ENCODE assay signal across 11 cellular contexts in genomic region chrX:48677456-48678030, GRCh38. TPM values are rescaled to one million over a fixed set of nuclear protein-coding genes. Genes with fewer than 3 reads are reported as not detected.
DNase-seq lines count a peak whose midpoint lies in the region; ATAC-seq and TF ChIP-seq lines count a peak whose summit lies in the region.
"Had no signal": no experiment of that assay in that cellular context is flagged by ENCODE, and none has a peak within 500 bp of the region (broad histone marks: within the 10 kb centered on the region; RNA-seq: fewer than 3 reads in every experiment).

No MANE protein-coding gene starts in this region.

- intact Hi-C loops in activated naive CD4-positive, alpha-beta T cell treated with anti-CD3 and anti-CD28 coated beads for 36 hours (cut with micrococcal nuclease), result loop anchor here (10.0 kb wide), 2 partner anchors 83 to 367 kb away; partner anchors contain the start of genes TFE3 and WDR13
- intact Hi-C loops in tibial artery (cut with DNase I; ENCODE audit: low total_unique reads), result no loop called here

- peaks cover 30% of the 10 kb centered on the region for H3K4me1 Mint-ChIP-seq in activated naive CD4-positive, alpha-beta T cell treated with anti-CD3 and anti-CD28 coated beads for 36 hours (ENCODE audit: low read depth)

- no peaks in the 10 kb centered on the region for H3K27me3 Mint-ChIP-seq in activated naive CD4-positive, alpha-beta T cell treated with anti-CD3 and anti-CD28 coated beads for 36 hours (ENCODE audit: low read depth)

- H3K27me3 ChIP-seq in tibial artery, result no peaks in the 10 kb centered on the region
- H3K27me3 ChIP-seq: gastrocnemius medialis had no signal

- H3K27ac Mint-ChIP-seq in activated naive CD4-positive, alpha-beta T cell treated with anti-CD3 and anti-CD28 coated beads for 36 hours, result peak overlapping the region; percentile 91
- H3K27ac Mint-ChIP-seq in activated naive CD4-positive, alpha-beta T cell treated with anti-CD3 and anti-CD28 coated beads, Interleukin-2, amount 50 U/mL, for 72 hours, result peak overlapping the region; percentile 90 to 96

- no peak for TF ChIP-seq CTCF in tibial artery (IDR thresholded peaks at IDR 0.05)

- H3K36me3 ChIP-seq in tibial artery, result no peaks in the 10 kb centered on the region
- H3K36me3 ChIP-seq: gastrocnemius medialis had no signal

- H3K4me3 Mint-ChIP-seq in activated naive CD4-positive, alpha-beta T cell treated with anti-CD3 and anti-CD28 coated beads for 36 hours, result peak overlapping the region; percentile 90

- no peak for DNase-seq in activated naive CD4-positive, alpha-beta T cell treated with anti-CD3 and anti-CD28 coated beads for 36 hours
- no peak for DNase-seq in activated naive CD4-positive, alpha-beta T cell (lab: John Stamatoyannopoulos, UW)
- no peak for DNase-seq in activated naive CD4-positive, alpha-beta T cell treated with anti-CD3 and anti-CD28 coated beads, Interleukin-2, amount 50 U/mL, for 72 hours (ENCODE audit: low spot score in 2 of 2)
- peak; percentile 85 for DNase-seq in left lobe of liver (ENCODE audit: low spot score)
- DNase-seq in tibial artery, result no peak
- DNase-seq in DMS79 treated with DMSO at 0.1 percent for 48 hours (lab: John Stamatoyannopoulos, UW), result no peak
- DNase-seq: activated CD4-positive, alpha-beta T cell treated with anti-CD3 and anti-CD28 coated beads, Interleukin-2, amount 50 U/mL, for 4 hours; gastrocnemius medialis; NCI-H2081 treated with DMSO at 0.1 percent for 48 hours had no signal

- H3K9me3 ChIP-seq in tibial artery, result no peaks in the 10 kb centered on the region
- H3K9me3 ChIP-seq: gastrocnemius medialis had no signal

- ATAC-seq in activated naive CD4-positive, alpha-beta T cell treated with anti-CD3 and anti-CD28 coated beads, Interleukin-2, amount 50 U/mL, for 72 hours, result no peak
- ATAC-seq in left lobe of liver (peak; percentile 78), HG02840 (IDR thresholded peaks at IDR 0.05; ENCODE audit: low FRiP score, unreplicated experiment) (no peak), GM21619 (IDR thresholded peaks at IDR 0.05; ENCODE audit: unreplicated experiment) (no peak)

- peak overlapping the region; percentile 69 to 83 for H3K4me3 ChIP-seq in tibial artery

- H3K27ac ChIP-seq in tibial artery, result no peak overlapping the region

- peaks cover 0 to 12% (median 0%) of the 10 kb centered on the region in 4 donors for H3K4me1 ChIP-seq in tibial artery
- H3K4me1 ChIP-seq: gastrocnemius medialis had no signal

- no peaks in the 10 kb centered on the region for H3K36me3 Mint-ChIP-seq in activated naive CD4-positive, alpha-beta T cell treated with anti-CD3 and anti-CD28 coated beads for 36 hours (ENCODE audit: low read depth)
- H3K36me3 Mint-ChIP-seq in activated naive CD4-positive, alpha-beta T cell treated with anti-CD3 and anti-CD28 coated beads, Interleukin-2, amount 50 U/mL, for 72 hours, result peaks cover 8 to 20% of the 10 kb centered on the region in 2 donors

- no peaks in the 10 kb centered on the region for H3K9me3 Mint-ChIP-seq in activated naive CD4-positive, alpha-beta T cell treated with anti-CD3 and anti-CD28 coated beads for 36 hours
- no peaks in the 10 kb centered on the region for H3K9me3 Mint-ChIP-seq in activated naive CD4-positive, alpha-beta T cell treated with anti-CD3 and anti-CD28 coated beads, Interleukin-2, amount 50 U/mL, for 72 hours

- CTCF ChIA-PET in activated naive CD4-positive, alpha-beta T cell treated with anti-CD3 and anti-CD28 coated beads for 36 hours (lab: Charles Lee), result interaction anchor here (1.1 kb wide), 1 partner anchor 11 kb away, joined by 4 read pairs; no protein-coding TSS in a partner anchor

RNA-seq across cellular contexts. Expression of gene WAS, which starts 6.1 kb away (rescaled TPM):
- total RNA-seq in activated naive CD4-positive, alpha-beta T cell treated with anti-CD3 and anti-CD28 coated beads for 36 hours, result 10 to 100 TPM; 76.1 to 77.8 TPM
- 10 to 100 TPM; 88.9 to 93.0 TPM for total RNA-seq in activated naive CD4-positive, alpha-beta T cell treated with anti-CD3 and anti-CD28 coated beads, Interleukin-2, amount 50 U/mL, for 72 hours
- 3.2 TPM for total RNA-seq in left lobe of liver

RNA-seq across cellular contexts. Expression of gene SUV39H1, which starts 19.0 kb away (rescaled TPM):
- 10 to 100 TPM; 31.5 to 31.9 TPM for total RNA-seq in activated naive CD4-positive, alpha-beta T cell treated with anti-CD3 and anti-CD28 coated beads for 36 hours
- total RNA-seq in activated naive CD4-positive, alpha-beta T cell treated with anti-CD3 and anti-CD28 coated beads, Interleukin-2, amount 50 U/mL, for 72 hours, result 10 to 100 TPM; 31.5 to 36.4 TPM
- total RNA-seq in left lobe of liver, result 4.3 TPM

Comparison
In these comparisons a context has a peak if more than half of its experiments do, and no peak if none do; other contexts are left out.
1. RNA of gene WAS, which starts 6.1 kb away (total RNA-seq): 88.9 to 93.0 TPM in activated naive CD4-positive, alpha-beta T cell treated with anti-CD3 and anti-CD28 coated beads, Interleukin-2, amount 50 U/mL, for 72 hours and 76.1 to 77.8 TPM in activated naive CD4-positive, alpha-beta T cell treated with anti-CD3 and anti-CD28 coated beads for 36 hours; 3.2 TPM in left lobe of liver (single experiment); every median in the first group is over 10 times any median in the second.